In the genomic region with DNA sequence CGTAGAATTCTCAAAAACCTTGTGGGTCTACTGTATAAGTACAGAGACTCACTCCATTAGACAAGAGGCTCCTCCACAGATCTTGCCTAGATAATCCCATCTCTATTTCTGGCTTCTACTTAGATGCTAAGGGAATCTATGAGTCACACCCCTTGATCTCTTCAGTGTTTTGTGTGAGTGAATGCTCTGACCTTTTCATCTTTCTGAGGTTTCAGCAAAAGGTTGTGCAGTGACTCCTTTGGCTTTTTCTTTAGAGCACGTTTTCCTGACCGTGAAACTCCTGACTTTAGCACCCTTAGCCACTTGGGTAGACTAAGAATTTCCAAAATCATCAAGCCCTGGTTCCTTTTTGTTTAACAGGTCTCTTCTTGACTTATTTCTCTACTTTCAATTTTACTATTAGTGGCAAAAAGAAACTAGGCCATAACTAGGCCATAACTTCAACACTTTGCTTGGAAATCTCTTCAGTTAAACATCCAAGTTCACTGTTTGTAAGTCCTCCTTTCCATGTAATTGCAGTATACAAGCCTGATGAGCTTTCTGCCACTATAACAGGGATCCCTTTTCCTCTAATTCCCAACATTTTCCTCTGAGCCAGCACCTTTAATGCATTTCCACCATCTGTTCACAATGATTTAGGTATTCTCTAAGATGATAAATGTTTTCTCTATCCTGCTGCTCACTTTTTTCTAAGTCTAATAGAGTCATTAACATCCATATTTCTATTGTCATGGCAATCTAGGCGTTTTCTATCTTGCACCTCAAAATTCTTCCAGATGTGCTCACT, we compare ENCODE assay signal across 11 cellular contexts. TPM values are rescaled to one million over a fixed set of nuclear protein-coding genes. Genes with fewer than 3 reads are reported as not detected.
A peak's percentile ranks its signal among the peaks of the same experiment; 100 is the strongest.
DNase-seq lines count a peak whose midpoint lies in the region; ATAC-seq and TF ChIP-seq lines count a peak whose summit lies in the region.
"Had no signal": no experiment of that assay in that cellular context is flagged by ENCODE, and none has a peak within 500 bp of the region (broad histone marks: within the 10 kb centered on the region; RNA-seq: fewer than 3 reads in every experiment).

No MANE protein-coding gene starts in this region.

- ATAC-seq in GM21619 (IDR thresholded peaks at IDR 0.05; ENCODE audit: unreplicated experiment) (peak; percentile 50), HG02973 (IDR thresholded peaks at IDR 0.05; ENCODE audit: unreplicated experiment) (no peak)

- H3K27me3 Mint-ChIP-seq in endothelial cell (ENCODE audit: unreplicated experiment) = no peaks in the 10 kb centered on the region

- H3K27ac Mint-ChIP-seq in endothelial cell (ENCODE audit: unreplicated experiment) = no peak overlapping the region

- H3K36me3 Mint-ChIP-seq in endothelial cell (ENCODE audit: low read depth, unreplicated experiment) = peaks cover 27% of the 10 kb centered on the region

- no peak for TF ChIP-seq CTCF in GM12864 (IDR thresholded peaks at IDR 0.05; ENCODE audit: low read depth, low read length, missing control alignments)
- TF ChIP-seq CTCF in endothelial cell (IDR thresholded peaks at IDR 0.05; ENCODE audit: unreplicated experiment) = no peak

- no peaks in the 10 kb centered on the region for H3K4me1 Mint-ChIP-seq in endothelial cell (ENCODE audit: unreplicated experiment)

- H3K4me3 ChIP-seq in GM12864 (ENCODE audit: low read depth, low read length) = no peak overlapping the region
- H3K4me3 ChIP-seq: esophagus squamous epithelium had no signal

- no peak overlapping the region for H3K4me3 Mint-ChIP-seq in endothelial cell (ENCODE audit: unreplicated experiment)

- no peaks in the 10 kb centered on the region for H3K9me3 Mint-ChIP-seq in endothelial cell (ENCODE audit: unreplicated experiment)

- peak; percentile 44 for DNase-seq in GM12864 (ENCODE audit: low read depth)
- peak; percentile 92 for DNase-seq in RPMI7951 (ENCODE audit: low read depth)
- peak; percentile 95 for DNase-seq in iris pigment epithelial cell (ENCODE audit: low read depth)
- no peak for DNase-seq in endothelial cell (ENCODE audit: low spot score)
- no peak for DNase-seq in stimulated activated CD8-positive, alpha-beta memory T cell treated with anti-CD3 and anti-CD28 coated beads, Interleukin-4, amount 100 ng/mL, for 48 hours
- DNase-seq in HT-29 (ENCODE audit: low spot score) = no peak
- DNase-seq: esophagus squamous epithelium, NCI-H187 treated with DMSO at 0.1 percent for 48 hours had no signal

RNA-seq across cellular contexts. Expression of a gene that starts 19.4 kb away (rescaled TPM):
- total RNA-seq in RPMI7951 (2014; rRNA removed; shearing (Covaris generic)) = 38.9 and 39.3 TPM in 2 replicates
- 40.0 TPM for total RNA-seq in endothelial cell (ENCODE audit: unreplicated experiment)
- total RNA-seq in HT-29 (2014; rRNA removed; shearing (Covaris generic)) = 14.2 and 15.5 TPM in 2 replicates

RNA-seq across cellular contexts. Expression of a gene that starts 37.1 kb away (rescaled TPM):
- not detected in 2 replicates for total RNA-seq in RPMI7951 (2014; rRNA removed; shearing (Covaris generic))
- not detected for total RNA-seq in endothelial cell (ENCODE audit: unreplicated experiment)
- total RNA-seq in HT-29 (2014; rRNA removed; shearing (Covaris generic)) = not detected in 2 replicates
- total RNA-seq: esophagus squamous epithelium, pulmonary artery endothelial cell had no signal

Comparison
In these comparisons a context has a peak if more than half of its experiments do, and no peak if none do; other contexts are left out.
1. DNase-seq: peak in GM12864 (single experiment), RPMI7951 (single experiment) and iris pigment epithelial cell (single experiment); none in endothelial cell (single experiment), stimulated activated CD8-positive, alpha-beta memory T cell treated with anti-CD3 and anti-CD28 coated beads, Interleukin-4, amount 100 ng/mL, for 48 hours (single experiment) and HT-29 (single experiment).